13 cellular contexts compared by ENCODE assay signal in the genomic region with DNA sequence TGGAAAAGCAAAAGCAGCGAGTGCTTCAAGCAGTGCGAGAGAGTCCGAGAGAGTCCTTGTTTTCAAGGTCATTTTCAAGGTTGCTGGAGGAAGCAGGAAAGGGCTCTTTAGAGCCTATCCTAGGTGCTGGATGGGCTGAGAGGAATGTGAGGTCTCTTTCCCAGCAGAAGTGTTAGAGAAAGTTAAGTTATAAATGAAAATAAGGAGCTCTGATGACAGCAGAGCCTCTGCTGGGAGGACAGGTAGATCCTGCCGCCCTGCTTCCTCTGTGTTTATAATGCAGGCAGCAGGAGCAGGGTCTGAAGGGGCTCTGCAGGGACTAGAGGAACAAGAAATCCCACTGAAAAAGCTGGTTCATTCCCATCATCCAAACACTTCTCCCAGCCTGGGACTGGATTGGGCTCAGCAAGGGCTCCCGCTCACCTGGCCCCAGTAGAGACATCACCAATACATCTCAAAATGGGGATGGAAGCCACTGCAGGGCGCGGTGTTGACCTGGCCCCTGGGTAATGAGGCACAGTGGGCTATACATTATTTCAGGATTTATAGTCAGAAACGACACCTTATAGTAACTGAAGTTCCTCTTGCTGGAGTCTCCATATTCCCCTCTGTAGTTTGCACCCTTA.
"Had no signal": no experiment of that assay in that cellular context is flagged by ENCODE, and none has a peak within 500 bp of the region (broad histone marks: within the 10 kb centered on the region; RNA-seq: fewer than 3 reads in every experiment).

No MANE protein-coding gene starts in this region.

- H3K36me3 ChIP-seq: transverse colon had no signal

- H3K27me3 ChIP-seq: transverse colon had no signal

- H3K36me3 Mint-ChIP-seq: natural killer cell treated with Interleukin-12 subunit alpha and Interleukin-12 subunit beta and Interleukin-15 and Interleukin-18, amount 100 ng/mL, for 72 hours; stimulated activated effector memory CD8-positive, alpha-beta T cell treated with anti-CD3 and anti-CD28 coated beads, Interleukin-12 subunit alpha, Interleukin-12 subunit beta, amount 100 ng/mL, for 72 hours; WTC11 had no signal

- H3K9me3 ChIP-seq: transverse colon had no signal

- H3K27me3 Mint-ChIP-seq: activated CD8-positive, alpha-beta T cell treated with anti-CD3 and anti-CD28 coated beads for 36 hours had no signal

- H3K27ac Mint-ChIP-seq: activated CD8-positive, alpha-beta T cell treated with anti-CD3 and anti-CD28 coated beads for 36 hours; natural killer cell treated with Interleukin-12 subunit alpha and Interleukin-12 subunit beta and Interleukin-15 and Interleukin-18, amount 100 ng/mL, for 72 hours; stimulated activated effector memory CD8-positive, alpha-beta T cell treated with anti-CD3 and anti-CD28 coated beads, Interleukin-12 subunit alpha, Interleukin-12 subunit beta, amount 100 ng/mL, for 72 hours; WTC11 had no signal

- H3K4me3 ChIP-seq: transverse colon had no signal

- H3K27ac ChIP-seq: transverse colon had no signal

- H3K9me3 Mint-ChIP-seq: activated CD8-positive, alpha-beta T cell treated with anti-CD3 and anti-CD28 coated beads for 36 hours; natural killer cell treated with Interleukin-12 subunit alpha and Interleukin-12 subunit beta and Interleukin-15 and Interleukin-18, amount 100 ng/mL, for 72 hours; stimulated activated effector memory CD8-positive, alpha-beta T cell treated with anti-CD3 and anti-CD28 coated beads, Interleukin-12 subunit alpha, Interleukin-12 subunit beta, amount 100 ng/mL, for 72 hours; WTC11 had no signal

- ATAC-seq: activated CD8-positive, alpha-beta T cell treated with anti-CD3 and anti-CD28 coated beads for 36 hours; esophagus mucosa; natural killer cell treated with Interleukin-12 subunit alpha and Interleukin-12 subunit beta and Interleukin-15 and Interleukin-18, amount 100 ng/mL, for 72 hours; stimulated activated effector memory CD8-positive, alpha-beta T cell treated with anti-CD3 and anti-CD28 coated beads, Interleukin-12 subunit alpha, Interleukin-12 subunit beta, amount 100 ng/mL, for 72 hours had no signal

- DNase-seq: activated CD4-positive, alpha-beta T cell treated with anti-CD3 and anti-CD28 coated beads for 48 hours; activated CD8-positive, alpha-beta T cell treated with anti-CD3 and anti-CD28 coated beads for 36 hours; activated naive CD4-positive, alpha-beta T cell; activated T-cell treated with anti-CD3 and anti-CD28 coated beads for 4 hours; hypothalamus; mesendoderm; nucleus accumbens; SW 1271; transverse colon had no signal

- H3K4me3 Mint-ChIP-seq: activated CD8-positive, alpha-beta T cell treated with anti-CD3 and anti-CD28 coated beads for 36 hours; natural killer cell treated with Interleukin-12 subunit alpha and Interleukin-12 subunit beta and Interleukin-15 and Interleukin-18, amount 100 ng/mL, for 72 hours; stimulated activated effector memory CD8-positive, alpha-beta T cell treated with anti-CD3 and anti-CD28 coated beads, Interleukin-12 subunit alpha, Interleukin-12 subunit beta, amount 100 ng/mL, for 72 hours; WTC11 had no signal
